12 cellular contexts compared by ENCODE assay signal in the genomic region with DNA sequence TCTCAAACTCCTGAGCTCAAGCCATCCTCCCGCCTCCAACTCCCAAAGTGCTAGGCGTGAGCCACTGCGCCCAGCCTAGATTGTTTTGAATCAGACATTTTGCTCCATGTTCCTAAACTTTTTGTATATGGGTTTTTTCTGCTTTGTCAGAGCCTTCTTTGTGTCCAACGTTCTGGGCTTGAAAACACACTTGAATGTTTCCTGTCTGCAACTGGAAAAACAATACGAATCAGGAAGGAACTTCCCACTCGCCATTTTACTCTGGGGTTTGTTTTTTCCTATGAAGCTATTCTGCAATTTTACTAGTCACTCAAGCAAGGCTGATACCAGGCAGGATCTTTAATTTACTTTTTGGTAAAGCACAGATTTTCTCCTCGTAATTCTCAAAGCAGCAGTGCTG. TPM values are rescaled to one million over a fixed set of nuclear protein-coding genes. Genes with fewer than 3 reads are reported as not detected.
A peak's percentile ranks its signal among the peaks of the same experiment; 100 is the strongest.
DNase-seq lines count a peak whose midpoint lies in the region; FAIRE-seq and TF ChIP-seq lines count a peak whose summit lies in the region.
"Had no signal": no experiment of that assay in that cellular context is flagged by ENCODE, and none has a peak within 500 bp of the region (broad histone marks: within the 10 kb centered on the region; RNA-seq: fewer than 3 reads in every experiment).

No MANE protein-coding gene starts in this region.

- intact Hi-C loops in esophagus muscularis mucosa (cut with DNase I): no loop called here

- peaks cover 6% of the 10 kb centered on the region for H3K9me3 Mint-ChIP-seq in mesothelial cell of epicardium

- H3K27ac Mint-ChIP-seq in mesothelial cell of epicardium: no peak overlapping the region

- peak overlapping the region in 4 of 11 experiments; percentile 3 to 57 (median 29); a peak in 6 of 22 replicates for H3K9ac ChIP-seq in BLaER1 treated with 17β-estradiol and CSF1 and Interleukin-3, amounts not matched to agents 10 nM and 100 nM
- H3K9ac ChIP-seq in SK-N-MC (ENCODE audit: insufficient read length): no peak overlapping the region

- H3K4me2 ChIP-seq in BLaER1 treated with 17β-estradiol and CSF1 and Interleukin-3, amounts not matched to agents 10 nM and 100 nM: peak overlapping the region; percentile 62 to 84 (median 79)

- peak overlapping the region; percentile 28 to 72 (median 54); a peak in 18 of 22 replicates for H3K27ac ChIP-seq in BLaER1 treated with 17β-estradiol and CSF1 and Interleukin-3, amounts not matched to agents 10 nM and 100 nM
- H3K27ac ChIP-seq in SK-N-MC: peak overlapping the region; percentile 80; the same call in 1 of the 2 replicates
- H3K27ac ChIP-seq in esophagus muscularis mucosa (replicated peaks in 1 of 4): peak overlapping the region; percentile 59 to 66 (median 66)
- H3K27ac ChIP-seq: C4-2B had no signal

- peaks cover 5% of the 10 kb centered on the region for H3K36me3 Mint-ChIP-seq in mesothelial cell of epicardium

- peaks cover 0 to 18% (median 9%) of the 10 kb centered on the region in 11 experiments; a peak in 9 of 22 replicates for H3K9me3 ChIP-seq in BLaER1 treated with 17β-estradiol and CSF1 and Interleukin-3, amounts not matched to agents 10 nM and 100 nM (replicated peaks in 1 of 11)
- H3K9me3 ChIP-seq in SK-N-MC (ENCODE audit: low read depth, low read length) (no peaks in the 10 kb centered on the region), esophagus muscularis mucosa (no peaks in the 10 kb centered on the region)

- H3K36me3 ChIP-seq in BLaER1 treated with 17β-estradiol and CSF1 and Interleukin-3, amounts not matched to agents 10 nM and 100 nM: peaks cover 0 to 24% (median 9%) of the 10 kb centered on the region in 11 experiments; a peak in 10 of 22 replicates
- H3K36me3 ChIP-seq in SK-N-MC (ENCODE audit: insufficient read depth, low read length): no peaks in the 10 kb centered on the region
- no peaks in the 10 kb centered on the region for H3K36me3 ChIP-seq in esophagus muscularis mucosa

- WGBS in esophagus muscularis mucosa: 61% methylated on average over 7 of the region's 7 CpGs

- H4K20me1 ChIP-seq in BLaER1 treated with 17β-estradiol and CSF1 and Interleukin-3, amounts not matched to agents 10 nM and 100 nM: peaks cover 26 to 94% (median 76%) of the 10 kb centered on the region in 11 experiments

- TF ChIP-seq CTCF in esophagus muscularis mucosa (IDR thresholded peaks at IDR 0.05) (no peak), mesothelial cell of epicardium (IDR thresholded peaks at IDR 0.05; ENCODE audit: unreplicated experiment) (no peak)

- no peaks in the 10 kb centered on the region for H3K27me3 Mint-ChIP-seq in mesothelial cell of epicardium (ENCODE audit: low read depth)

- no peak for DNase-seq in SK-N-MC (ENCODE audit: low read depth, low spot score)
- no peak for DNase-seq in esophagus muscularis mucosa (ENCODE audit: extremely low spot score)
- DNase-seq in pons (ENCODE audit: low spot score): peak; percentile 58
- DNase-seq in NCI-H345 (lab: John Stamatoyannopoulos, UW): no peak
- DNase-seq in urothelium cell line (ENCODE audit: low spot score): no peak
- no peak for DNase-seq in GM12892 (ENCODE audit: insufficient read length)
- no peak for DNase-seq in mesothelial cell of epicardium (ENCODE audit: low spot score in 2 of 2, unreplicated experiment in 2 of 2)
- DNase-seq: activated CD4-positive, alpha-beta T cell treated with anti-CD3 and anti-CD28 coated beads for 1 hour; NCI-H1092; NCI-H774 had no signal

- H3K4me1 Mint-ChIP-seq in mesothelial cell of epicardium: peaks cover 20% of the 10 kb centered on the region

- H3K4me3 ChIP-seq in BLaER1 treated with 17β-estradiol and CSF1 and Interleukin-3, amounts not matched to agents 10 nM and 100 nM: no peak overlapping the region; a peak in 2 of 20 replicates
- H3K4me3 ChIP-seq in SK-N-MC (no peak overlapping the region), esophagus muscularis mucosa (no peak overlapping the region)

- no peak for TF ChIP-seq EP300 in esophagus muscularis mucosa (IDR thresholded peaks at IDR 0.05)

- TF ChIP-seq POLR2A in esophagus muscularis mucosa (IDR thresholded peaks at IDR 0.05; ENCODE audit: low read depth) (no peak), GM12892 (IDR thresholded peaks at IDR 0.05; ENCODE audit: low read depth, low read length) (no peak)

- no peaks in the 10 kb centered on the region for H3K27me3 ChIP-seq in BLaER1 treated with 17β-estradiol and CSF1 and Interleukin-3, amounts not matched to agents 10 nM and 100 nM
- no peaks in the 10 kb centered on the region for H3K27me3 ChIP-seq in esophagus muscularis mucosa

- H3K4me1 ChIP-seq in BLaER1 treated with 17β-estradiol and CSF1 and Interleukin-3, amounts not matched to agents 10 nM and 100 nM: peaks cover 70 to 87% (median 77%) of the 10 kb centered on the region in 10 experiments
- peaks cover 77 to 82% (median 79%) of the 10 kb centered on the region in 4 donors for H3K4me1 ChIP-seq in esophagus muscularis mucosa

- H3K4me3 Mint-ChIP-seq in mesothelial cell of epicardium: no peak overlapping the region

- FAIRE-seq in urothelium cell line (lab: Jason Lieb, UNC): no peak
- FAIRE-seq in GM12892 (lab: Jason Lieb, UNC): no peak

RNA-seq across cellular contexts. Expression of a gene that starts 31.6 kb away (rescaled TPM):
- total RNA-seq in esophagus muscularis mucosa (10 to 100 TPM; 33.6 to 44.9 (median 38.4) TPM), mesothelial cell of epicardium (77.4 to 81.3 TPM (median 77.7 TPM) in 3 replicates)
- polyA plus RNA-seq in GM12892 (2012; ENCODE audit: missing spikeins): 77.6 TPM
